Comparison of ENCODE assay signal across 1 cellular context in genomic region chr12:92929957-92930356, GRCh38.
TF ChIP-seq lines count a peak whose summit lies in the region.

No MANE protein-coding gene starts in this region.

TF ChIP-seq in H1, 55 proteins besides CTCF, POLR2A, EP300 and RAD21 (continued from another document):
- TF ChIP-seq KDM1A (IDR thresholded peaks at IDR 0.05; ENCODE audit: borderline replicate concordance, low read length) (no peak), SRF (IDR thresholded peaks at IDR 0.05; ENCODE audit: low read depth, low read length) (no peak), HDAC2 (IDR thresholded peaks at IDR 0.05; ENCODE audit: borderline replicate concordance in 1 of 2, low read depth in 2 of 2, low read length in 2 of 2) (no peak), GTF2F1 (IDR thresholded peaks at IDR 0.05; ENCODE audit: borderline replicate concordance, low read depth, low read length) (no peak), SP1 (IDR thresholded peaks at IDR 0.05; ENCODE audit: low read depth, low read length) (no peak), HDAC6 (IDR thresholded peaks at IDR 0.05; ENCODE audit: low read depth, low read length) (no peak), SUZ12 (IDR thresholded peaks at IDR 0.05; ENCODE audit: low read length) (no peak), TAF1 (IDR thresholded peaks at IDR 0.05; ENCODE audit: low read depth, low read length) (no peak), RBBP5 (IDR thresholded peaks at IDR 0.05; ENCODE audit: borderline replicate concordance, low read depth, low read length) (no peak), KDM4A (IDR thresholded peaks at IDR 0.05; ENCODE audit: low read depth, low read length, severe bottlenecking) (no peak)
